Comparison of ENCODE assay signal across 27 cellular contexts in the genomic region with DNA sequence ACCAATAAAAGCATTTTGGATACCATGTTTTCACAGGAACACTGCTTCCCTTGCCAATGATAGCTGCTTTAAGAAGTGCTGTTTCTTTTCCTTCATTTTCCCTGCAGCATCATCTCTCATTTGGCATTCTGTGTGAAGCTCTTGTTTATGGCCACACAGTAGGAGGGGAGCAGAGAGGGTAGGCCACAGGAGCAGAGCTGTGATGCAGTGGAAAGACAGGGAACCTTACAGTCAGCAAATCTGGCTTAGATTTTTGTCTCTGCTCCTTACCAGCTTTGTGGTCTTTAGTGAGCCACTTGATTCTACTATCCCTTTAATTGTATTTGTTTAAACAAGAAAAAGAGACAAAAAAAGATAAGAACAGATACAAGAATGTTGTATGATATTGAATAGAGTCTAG.
"Had no signal": no experiment of that assay in that cellular context is flagged by ENCODE, and none has a peak within 500 bp of the region (broad histone marks: within the 10 kb centered on the region; RNA-seq: fewer than 3 reads in every experiment).

No MANE protein-coding gene starts in this region.

- ATAC-seq: activated CD4-positive, CD25-positive, alpha-beta regulatory T cell treated with anti-CD3 and anti-CD28 coated beads, Interleukin-2, amount 50 U/mL, for 24 hours; activated CD8-positive, alpha-beta T cell treated with anti-CD3 and anti-CD28 coated beads, Interleukin-2, amount 10 ng/mL, durations not matched to agents 7 days and 5 days; activated naive CD4-positive, alpha-beta T cell treated with anti-CD3 and anti-CD28 coated beads, Interleukin-2, amount 50 U/mL, for 72 hours; Panc1; Right ventricle myocardium inferior had no signal

- H3K4me3 ChIP-seq: SK-N-MC had no signal

- H3K27ac Mint-ChIP-seq: activated CD8-positive, alpha-beta T cell treated with anti-CD3 and anti-CD28 coated beads, Interleukin-2, amount 10 ng/mL, durations not matched to agents 7 days and 5 days; activated naive CD4-positive, alpha-beta T cell treated with anti-CD3 and anti-CD28 coated beads, Interleukin-2, amount 50 U/mL, for 72 hours; activated T-cell treated with anti-CD3 and anti-CD28 coated beads, Interleukin-2, amount 50 U/mL, for 24 hours; IgD-negative memory B cell; T-helper 2 cell treated with Interferon-gamma antibody and Interleukin-4, amounts not matched to agents 5 μg/mL and 100 μg/mL, for 36 hours had no signal

- H3K27ac ChIP-seq: KMS-11, SK-N-MC had no signal

- DNase-seq: activated CD4-positive, alpha-beta T cell treated with anti-CD3 and anti-CD28 coated beads for 4 hours; activated CD8-positive, alpha-beta memory T cell treated with anti-CD3 and anti-CD28 coated beads, Interleukin-2, amount 50 U/mL, for 48 hours; activated CD8-positive, alpha-beta T cell treated with anti-CD3 and anti-CD28 coated beads, Interleukin-2, amount 10 ng/mL, durations not matched to agents 7 days and 5 days; activated effector memory CD4-positive, alpha-beta T cell treated with anti-CD3 and anti-CD28 coated beads, Interleukin-2, amount 50 U/mL, for 16 hours; activated naive CD4-positive, alpha-beta T cell treated with Interleukin-2 at 50 U/mL for 16 hours; activated T-cell treated with anti-CD3 and anti-CD28 coated beads, Interleukin-2, amount 50 U/mL, for 24 hours; NCI-H1092; NCI-H1417; NCI-H1694; NCI-H2029; NCI-H2107; NCI-H2171 treated with DMSO at 0.1 percent for 48 hours; NCI-H345; NCI-H510A; NCI-H526 treated with DMSO at 0.1 percent for 48 hours; NK-92 treated with Interleukin-12 subunit alpha and Interleukin-12 subunit beta, amount 100 ng/mL, for 24 hours; OCI-M1; RPMI8226; SW 1271 had no signal

- H3K4me3 Mint-ChIP-seq: activated CD8-positive, alpha-beta T cell treated with anti-CD3 and anti-CD28 coated beads, Interleukin-2, amount 10 ng/mL, durations not matched to agents 7 days and 5 days; activated T-cell treated with anti-CD3 and anti-CD28 coated beads, Interleukin-2, amount 50 U/mL, for 24 hours; IgD-negative memory B cell; T-helper 2 cell treated with Interferon-gamma antibody and Interleukin-4, amounts not matched to agents 5 μg/mL and 100 μg/mL, for 36 hours had no signal

- H3K9me3 Mint-ChIP-seq: activated naive CD4-positive, alpha-beta T cell treated with anti-CD3 and anti-CD28 coated beads, Interleukin-2, amount 50 U/mL, for 72 hours; activated T-cell treated with anti-CD3 and anti-CD28 coated beads, Interleukin-2, amount 50 U/mL, for 24 hours; IgD-negative memory B cell; T-helper 2 cell treated with Interferon-gamma antibody and Interleukin-4, amounts not matched to agents 5 μg/mL and 100 μg/mL, for 36 hours had no signal

- H3K36me3 Mint-ChIP-seq: activated naive CD4-positive, alpha-beta T cell treated with anti-CD3 and anti-CD28 coated beads, Interleukin-2, amount 50 U/mL, for 72 hours; IgD-negative memory B cell had no signal

- H3K4me1 Mint-ChIP-seq: IgD-negative memory B cell had no signal
